Comparison of ENCODE assay signal across 8 cellular contexts in genomic region chr12:19186722-19187661, GRCh38. TPM values are rescaled to one million over a fixed set of nuclear protein-coding genes. Genes with fewer than 3 reads are reported as not detected.
DNase-seq lines count a peak whose midpoint lies in the region; ATAC-seq, FAIRE-seq and TF ChIP-seq lines count a peak whose summit lies in the region.

No MANE protein-coding gene starts in this region.

- H3K4me2 ChIP-seq in A549 (no peak overlapping the region), astrocyte (ENCODE audit: low read length) (no peak overlapping the region)

- H3K9me3 ChIP-seq in A549 (no peaks in the 10 kb centered on the region), astrocyte (ENCODE audit: insufficient read depth, low read depth, low read length) (no peaks in the 10 kb centered on the region), thoracic aorta (no peaks in the 10 kb centered on the region)

- POLR2A ChIA-PET in A549 (lab: Yijun Ruan, JAX) = no interaction called here

- 71% methylated on average over 4 of the region's 4 CpGs for WGBS in A549 (ENCODE audit: missing lambda C conversion rate)

- TF ChIP-seq CTCF in A549 (IDR thresholded peaks at IDR 0.05) (peak; percentile 76), GM12873 (IDR thresholded peaks at IDR 0.05; ENCODE audit: insufficient read depth, low read depth, low read length, missing control alignments) (peak; percentile 38), astrocyte (IDR thresholded peaks at IDR 0.05; ENCODE audit: insufficient read depth, low read depth, low read length) (peak; percentile 54), thoracic aorta (IDR thresholded peaks at IDR 0.05) (peak; percentile 46)

- H3K9me3 Mint-ChIP-seq in astrocyte (ENCODE audit: unreplicated experiment) = no peaks in the 10 kb centered on the region

- peaks cover 3% of the 10 kb centered on the region for H4K20me1 ChIP-seq in astrocyte (ENCODE audit: insufficient read depth, low read length)

- no peak overlapping the region for H2AFZ ChIP-seq in astrocyte (ENCODE audit: low read depth, low read length)

- H3K9ac ChIP-seq in astrocyte (ENCODE audit: low read length) = no peak overlapping the region

- peak overlapping the region; percentile 20 for H3K27ac Mint-ChIP-seq in astrocyte (ENCODE audit: unreplicated experiment)

- H3K4me1 ChIP-seq in A549 (peaks cover 7% of the 10 kb centered on the region; the same call in 2 of the 3 replicates), astrocyte (ENCODE audit: insufficient read depth, low read length) (peaks cover 26% of the 10 kb centered on the region), thoracic aorta (ENCODE audit: control insufficient read depth in 1 of 2, low read depth in 2 of 2) (peaks cover 37 to 65% of the 10 kb centered on the region in 2 donors)

- FAIRE-seq in A549 (lab: Jason Lieb, UNC) (peak; percentile 74), astrocyte (lab: Jason Lieb, UNC) (no peak)

- CTCF ChIA-PET in A549 (lab: Yijun Ruan, JAX) = interaction anchor here (0.6 to 1.6 kb wide), 32 partner anchors 8 to 937 kb away, joined by 3 to 9 read pairs (median 3); no protein-coding TSS in a partner anchor

- no peak for TF ChIP-seq EP300 in A549 (IDR thresholded peaks at IDR 0.05)

- no peaks in the 10 kb centered on the region for H3K36me3 Mint-ChIP-seq in astrocyte (ENCODE audit: low read depth, unreplicated experiment)

- H3K27me3 Mint-ChIP-seq in astrocyte (ENCODE audit: low read depth, unreplicated experiment) = no peaks in the 10 kb centered on the region

- H3K4me3 Mint-ChIP-seq in astrocyte (ENCODE audit: unreplicated experiment) = no peak overlapping the region

- DNase-seq in A549 (ENCODE audit: low read depth in 1 of 2, low spot score in 1 of 2) = peak; percentile 30 to 59
- DNase-seq in NCI-H1105 treated with DMSO at 0.1 percent for 48 hours (lab: John Stamatoyannopoulos, UW) = peak; percentile 64
- DNase-seq in astrocyte (ENCODE audit: low read depth) = peak; percentile 36
- DNase-seq in hepatic stellate cell (ENCODE audit: low spot score) = peak; percentile 9
- no peak for DNase-seq in thoracic aorta (ENCODE audit: low spot score)
- no peak for DNase-seq in ecto neural progenitor cell (ENCODE audit: low spot score)
- no peak for DNase-seq in effector CD4-positive, alpha-beta T cell

- peaks cover 25% of the 10 kb centered on the region for H3K79me2 ChIP-seq in astrocyte (ENCODE audit: insufficient read depth, low read length)

- no peaks in the 10 kb centered on the region for H3K27me3 ChIP-seq in astrocyte (ENCODE audit: insufficient read depth, low read length)
- no peaks in the 10 kb centered on the region for H3K27me3 ChIP-seq in thoracic aorta (replicated peaks; ENCODE audit: insufficient read depth)

- peak; percentile 54 to 73; a peak in 3 of 6 replicates for ATAC-seq in A549
- ATAC-seq in thoracic aorta (ENCODE audit: insufficient number of reproducible peaks, low FRiP score, low read depth) = no peak

- TF ChIP-seq RAD21 in A549 (conservative IDR thresholded peaks at IDR 0.05 in 1 of 2, IDR thresholded peaks at IDR 0.05 in 1 of 2) = peak; percentile 80 to 83

- H3K36me3 ChIP-seq in astrocyte (ENCODE audit: insufficient read depth, low read length) = no peaks in the 10 kb centered on the region
- H3K36me3 ChIP-seq in thoracic aorta = no peaks in the 10 kb centered on the region

- peaks cover 39% of the 10 kb centered on the region for H3K4me1 Mint-ChIP-seq in astrocyte (ENCODE audit: low read depth, unreplicated experiment)

- TF ChIP-seq POLR2A in A549 (IDR thresholded peaks at IDR 0.05; ENCODE audit: low read length) = no peak

- H3K27ac ChIP-seq in A549 = no peak overlapping the region
- no peak overlapping the region for H3K27ac ChIP-seq in astrocyte (ENCODE audit: low read depth, low read length)
- H3K27ac ChIP-seq in thoracic aorta = peak overlapping the region in 1 of 2 donors; percentile 80

- no peak overlapping the region for H3K4me3 ChIP-seq in A549
- H3K4me3 ChIP-seq in astrocyte (ENCODE audit: insufficient read depth, low read depth, low read length) = no peak overlapping the region
- peak overlapping the region; percentile 53 for H3K4me3 ChIP-seq in thoracic aorta

TF ChIP-seq in A549, 52 proteins besides CTCF, POLR2A, EP300 and RAD21:
- TF ChIP-seq SMC3 (IDR thresholded peaks at IDR 0.05) (peak; percentile 87), JUNB (IDR thresholded peaks at IDR 0.05) (no peak)

RNA-seq across cellular contexts. Expression of gene PLEKHA5, which starts 57.5 kb away (rescaled TPM):
- 13.2 and 14.0 TPM in 2 replicates for polyA plus RNA-seq in A549 (2011; rRNA removed)
- 2.7 and 2.9 TPM in 2 replicates for polyA plus RNA-seq in A549 (2012; cell fraction: cytosol; rRNA removed)
- polyA plus RNA-seq in A549 (2012; cell fraction: nucleus; rRNA removed) = 2.6 and 3.6 TPM in 2 replicates
- polyA plus RNA-seq in A549 (2017; fragmentation: RNase III; extraction: RNeasy Plus Mini Kit Qiagen cat#74134 plus additional on column Dnase treatment) = 6.1 to 8.6 TPM (median 7.6 TPM) in 3 replicates
- 9.9 and 11.5 TPM in 2 replicates for polyA minus RNA-seq in A549 (2011; rRNA and poly(A)+ RNA removed)
- total RNA-seq in astrocyte = 35.5 and 38.9 TPM in 2 replicates
- total RNA-seq in thoracic aorta = 10 to 100 TPM; 18.4 to 27.7 TPM

Comparison
In these comparisons a context has a peak if more than half of its experiments do, and no peak if none do; other contexts are left out.
1. DNase-seq: peak in A549 (2 of 2), NCI-H1105 treated with DMSO at 0.1 percent for 48 hours (single experiment), astrocyte (single experiment) and hepatic stellate cell (single experiment); none in thoracic aorta (single experiment), ecto neural progenitor cell (single experiment) and effector CD4-positive, alpha-beta T cell (single experiment).
2. Peak in every context shown above with its lines, with median percentiles within 50 percentile points of each other: CTCF ChIP-seq.